Comparison of ENCODE assay signal across 18 cellular contexts in genomic region chr1:213979751-213980605, GRCh38. TPM values are rescaled to one million over a fixed set of nuclear protein-coding genes. Genes with fewer than 3 reads are reported as not detected.
A peak's percentile ranks its signal among the peaks of the same experiment; 100 is the strongest.
DNase-seq lines count a peak whose midpoint lies in the region; ATAC-seq and TF ChIP-seq lines count a peak whose summit lies in the region.
"Had no signal": no experiment of that assay in that cellular context is flagged by ENCODE, and none has a peak within 500 bp of the region (broad histone marks: within the 10 kb centered on the region; RNA-seq: fewer than 3 reads in every experiment).

No MANE protein-coding gene starts in this region.

- no peaks in the 10 kb centered on the region for H4K20me1 ChIP-seq in smooth muscle cell (ENCODE audit: low read depth)

- no peaks in the 10 kb centered on the region for H3K36me3 ChIP-seq in heart right ventricle
- no peaks in the 10 kb centered on the region for H3K36me3 ChIP-seq in ectodermal cell (ENCODE audit: control insufficient read depth, insufficient read depth, low read length)
- H3K36me3 ChIP-seq in kidney epithelial cell (ENCODE audit: control insufficient read depth, insufficient read depth, low read length) = no peaks in the 10 kb centered on the region
- H3K36me3 ChIP-seq in smooth muscle cell (ENCODE audit: low read depth) = no peaks in the 10 kb centered on the region
- H3K36me3 ChIP-seq: ascending aorta, tibial nerve had no signal

- H3K4me3 ChIP-seq in heart right ventricle = peak overlapping the region in 1 of 10 donors; percentile 15
- peak overlapping the region; percentile 24 for H3K4me3 ChIP-seq in ectodermal cell (ENCODE audit: insufficient read depth, low read depth, low read length)
- H3K4me3 ChIP-seq in kidney epithelial cell (ENCODE audit: low read depth, low read length) = no peak overlapping the region
- peak overlapping the region; percentile 28 for H3K4me3 ChIP-seq in smooth muscle cell
- H3K4me3 ChIP-seq: A549, ascending aorta, tibial nerve had no signal

- H3K4me1 ChIP-seq in heart right ventricle = peaks cover 0 to 22% (median 6%) of the 10 kb centered on the region in 9 donors
- peaks cover 39% of the 10 kb centered on the region for H3K4me1 ChIP-seq in ectodermal cell (ENCODE audit: control insufficient read depth, insufficient read depth, low read length)
- peaks cover 53% of the 10 kb centered on the region for H3K4me1 ChIP-seq in smooth muscle cell (ENCODE audit: low read depth)

- H3K9me3 ChIP-seq in heart right ventricle = no peaks in the 10 kb centered on the region
- no peaks in the 10 kb centered on the region for H3K9me3 ChIP-seq in ectodermal cell (ENCODE audit: control insufficient read depth, low read length)
- no peaks in the 10 kb centered on the region for H3K9me3 ChIP-seq in smooth muscle cell (replicated peaks; ENCODE audit: low read depth)
- H3K9me3 ChIP-seq: A549, ascending aorta, tibial nerve had no signal

- peaks cover 0 to 99% (median 79%) of the 10 kb centered on the region in 7 donors for H3K27me3 ChIP-seq in heart right ventricle
- H3K27me3 ChIP-seq in ectodermal cell (ENCODE audit: control insufficient read depth, insufficient read depth, low read length, poor library complexity, severe bottlenecking) = peaks cover 64% of the 10 kb centered on the region
- peaks cover 49% of the 10 kb centered on the region for H3K27me3 ChIP-seq in kidney epithelial cell (ENCODE audit: control insufficient read depth, insufficient read depth, low read length)
- H3K27me3 ChIP-seq in smooth muscle cell (ENCODE audit: low read depth) = peaks cover 82% of the 10 kb centered on the region

- peak overlapping the region; percentile 79 for H3K4me2 ChIP-seq in smooth muscle cell
- H3K4me2 ChIP-seq: A549 had no signal

- no peak for TF ChIP-seq CTCF in heart right ventricle (IDR thresholded peaks at IDR 0.05)
- peak; percentile 4 for TF ChIP-seq CTCF in kidney epithelial cell (IDR thresholded peaks at IDR 0.05; ENCODE audit: insufficient read depth, low read length, poor library complexity, severe bottlenecking)
- TF ChIP-seq CTCF in smooth muscle cell (IDR thresholded peaks at IDR 0.05; ENCODE audit: borderline replicate concordance, insufficient read depth, poor library complexity, severe bottlenecking) = no peak

- ATAC-seq in Right ventricle myocardium inferior (no peak), heart right ventricle (no peak), HG03175 (IDR thresholded peaks at IDR 0.05; ENCODE audit: unreplicated experiment) (no peak), HG02852 (IDR thresholded peaks at IDR 0.05; ENCODE audit: unreplicated experiment) (no peak)
- ATAC-seq: A549; foreskin keratinocyte; stimulated activated memory B cell treated with anti-CD40 and anti-IgM and Interleukin-4, amounts not matched to agents 10 μg/mL and 1 μg/mL and 100 μg/mL, for 72 hours had no signal

- peak; percentile 62 for DNase-seq in Right ventricle myocardium inferior (ENCODE audit: missing footprints)
- no peak for DNase-seq in heart right ventricle
- DNase-seq in kidney epithelial cell (ENCODE audit: low read depth) = no peak
- no peak for DNase-seq in smooth muscle cell (lab: John Stamatoyannopoulos, UW; ENCODE audit: unreplicated experiment)
- DNase-seq in kidney tubule cell (ENCODE audit: low spot score) = no peak
- DNase-seq: activated CD4-positive, alpha-beta T cell treated with anti-CD3 and anti-CD28 coated beads for 48 hours; activated CD8-positive, alpha-beta memory T cell treated with anti-CD3 and anti-CD28 coated beads, Interleukin-2, amount 50 U/mL, for 48 hours; DMS153; foreskin keratinocyte had no signal

- no peaks in the 10 kb centered on the region for H3K79me2 ChIP-seq in smooth muscle cell (ENCODE audit: low read depth)

- H3K27ac ChIP-seq in heart right ventricle = no peak overlapping the region
- H3K27ac ChIP-seq in ectodermal cell (ENCODE audit: insufficient read depth, low read depth, low read length, poor library complexity, severe bottlenecking) = no peak overlapping the region
- no peak overlapping the region for H3K27ac ChIP-seq in smooth muscle cell (ENCODE audit: low read depth)
- H3K27ac ChIP-seq: A549, ascending aorta, foreskin keratinocyte, RWPE1, tibial nerve had no signal

- H3K9ac ChIP-seq in smooth muscle cell (ENCODE audit: low read depth) = no peak overlapping the region

- H2AFZ ChIP-seq in smooth muscle cell (ENCODE audit: low read depth) = peak overlapping the region; percentile 40

- intact Hi-C loops in Right ventricle myocardium inferior (cut with DNase I) (loop anchor here (10.0 kb wide), 2 partner anchors 415 to 735 kb away; no protein-coding TSS in a partner anchor), heart right ventricle (cut with DNase I) (loop anchor here in 5 of 10 donors (5.0 to 10.0 kb wide), 5 partner anchors 125 to 608 kb away; no protein-coding TSS in a partner anchor)

- no peaks in the 10 kb centered on the region for H3F3A ChIP-seq in smooth muscle cell (ENCODE audit: low read depth)

- WGBS in heart right ventricle, 2 donors = 24 to 25% methylated on average over 48 of the region's 48 CpGs
- WGBS in ectodermal cell, 2 experiments = 3% methylated on average over 44 to 48 of the region's 48 CpGs
- WGBS in smooth muscle cell (ENCODE audit: low lambda C conversion rate) = 4% methylated on average over 33 of the region's 48 CpGs

RNA-seq across cellular contexts. Expression of gene PROX1, which starts 7.8 kb away (rescaled TPM):
- total RNA-seq in Right ventricle myocardium inferior (82.9 TPM), heart right ventricle (100 to 1,000 TPM in 8 of 10 donors, 10 to 100 TPM in 2; 52.6 to 132 (median 116) TPM), kidney epithelial cell (0.88 and 0.96 TPM in 2 replicates), smooth muscle cell (1.1 and 2.9 TPM in 2 replicates)
- polyA plus RNA-seq in heart right ventricle (10 to 100 TPM in 1 of 2 donors, 1 to 10 TPM in 1; 2.5 to 10.2 TPM), smooth muscle cell (0.24 and 1.5 TPM in 2 replicates)
- polyA plus RNA-seq in ectodermal cell (2013, experiment 1 of 4) = 8.6 TPM
- 5.8 TPM for polyA plus RNA-seq in ectodermal cell (2013, experiment 2 of 4)
- polyA plus RNA-seq in ectodermal cell (2013, experiment 3 of 4) = 4.3 TPM
- 5.5 TPM for polyA plus RNA-seq in ectodermal cell (2013, experiment 4 of 4)
- polyA plus RNA-seq: CD14-positive monocyte had no signal

Comparison
In these comparisons a context has a peak if more than half of its experiments do, and no peak if none do; other contexts are left out.
1. RNA of gene PROX1, which starts 7.8 kb away (total RNA-seq): 52.6 to 132 TPM in heart right ventricle and 82.9 TPM in Right ventricle myocardium inferior (single experiment); 1.1 to 2.9 TPM in smooth muscle cell and 0.88 to 0.96 TPM in kidney epithelial cell; every median in the first group is over 10 times any median in the second.